ENCODE assay signal across 8 cellular contexts in genomic region chr9:131739988-131740648, GRCh38. TPM values are rescaled to one million over a fixed set of nuclear protein-coding genes. Genes with fewer than 3 reads are reported as not detected.
DNase-seq lines count a peak whose midpoint lies in the region; ATAC-seq lines count a peak whose summit lies in the region.

Gene RAPGEF1, minus strand, starts transcription at chr9:131740076. Its CDS starts 246 bp downstream, at chr9:131739830.

- ATAC-seq in GM21381 (IDR thresholded peaks at IDR 0.05; ENCODE audit: unreplicated experiment) = peak; percentile 53

- in situ Hi-C loops in Caki2 (cut with HindIII; ENCODE audit: low pct_unique_long_range_greater_than_20kb, low sequenced_read_pairs) = no loop called here

- DNase-seq in Caki2 (ENCODE audit: low read depth) (no peak), Kasumi-1 (lab: John Stamatoyannopoulos, UW) (peak; percentile 28 to 30), cerebellum (ENCODE audit: low spot score) (peak; percentile 85), left kidney (ENCODE audit: low read depth, low spot score) (peak; percentile 74), NCI-H526 treated with DMSO at 0.1 percent for 48 hours (lab: John Stamatoyannopoulos, UW) (no peak)
- DNase-seq in activated CD4-positive, CD25-positive, alpha-beta regulatory T cell treated with anti-CD3 and anti-CD28 coated beads, Interleukin-2, amount 50 U/mL, for 72 hours = peak; percentile 97
- DNase-seq in stimulated activated CD4-positive, alpha-beta T cell treated with anti-CD3 and anti-CD28 coated beads, Interleukin-2, amount 100 ng/mL, for 4 hours (ENCODE audit: low read depth) = peak; percentile 73

RNA-seq across cellular contexts. Expression of gene RAPGEF1, which starts in this region (rescaled TPM):
- 15.1 and 26.2 TPM in 2 replicates for total RNA-seq in Caki2 (2014; rRNA removed; shearing (Covaris generic); ENCODE audit: low replicate concordance)
- 45.8 TPM for total RNA-seq in cerebellum

Comparison
In these comparisons a context has a peak if more than half of its experiments do, and no peak if none do; other contexts are left out.
1. DNase-seq: peak in Kasumi-1 (2 of 2), activated CD4-positive, CD25-positive, alpha-beta regulatory T cell treated with anti-CD3 and anti-CD28 coated beads, Interleukin-2, amount 50 U/mL, for 72 hours (single experiment), cerebellum (single experiment), left kidney (single experiment) and stimulated activated CD4-positive, alpha-beta T cell treated with anti-CD3 and anti-CD28 coated beads, Interleukin-2, amount 100 ng/mL, for 4 hours (single experiment); none in Caki2 (single experiment) and NCI-H526 treated with DMSO at 0.1 percent for 48 hours (single experiment).